ENCODE assay signal across 8 cellular contexts in genomic region chr6:52284131-52284459, GRCh38. TPM values are rescaled to one million over a fixed set of nuclear protein-coding genes. Genes with fewer than 3 reads are reported as not detected.
A peak's percentile ranks its signal among the peaks of the same experiment; 100 is the strongest.
DNase-seq lines count a peak whose midpoint lies in the region; ATAC-seq and TF ChIP-seq lines count a peak whose summit lies in the region.

No MANE protein-coding gene starts in this region.

- H3K4me1 ChIP-seq in DND-41 (ENCODE audit: insufficient read depth, low read length) (peaks cover 71% of the 10 kb centered on the region), adrenal gland (replicated peaks in 1 of 2) (peaks cover 0 to 8% of the 10 kb centered on the region in 2 donors)

- CTCF ChIA-PET in HEK293T (lab: Yijun Ruan, JAX), result interaction anchor here (1.0 kb wide), 1 partner anchor 68 kb away, joined by 3 read pairs; no protein-coding TSS in a partner anchor

- DNase-seq in DND-41 (peak; percentile 61), HEK293T (ENCODE audit: extremely low spot score) (peak; percentile 38), NCI-H2196 treated with DMSO at 0.1 percent for 48 hours (lab: John Stamatoyannopoulos, UW; ENCODE audit: unreplicated experiment) (peak; percentile 11), adrenal gland (peak; percentile 30 to 72 (median 35)), kidney epithelial cell (ENCODE audit: low read depth) (no peak)
- peak; percentile 81 for DNase-seq in stimulated activated CD8-positive, alpha-beta memory T cell treated with anti-CD3 and anti-CD28 coated beads, Interleukin-4, amount 100 ng/mL, for 48 hours

- TF ChIP-seq POLR2A in adrenal gland (IDR thresholded peaks at IDR 0.05), result no peak

- H3K9me3 ChIP-seq in DND-41 (ENCODE audit: insufficient read depth, low read length, severe bottlenecking), result no peaks in the 10 kb centered on the region
- no peaks in the 10 kb centered on the region for H3K9me3 ChIP-seq in adrenal gland (replicated peaks in 1 of 3)

- H3K36me3 ChIP-seq in DND-41 (ENCODE audit: insufficient read depth, low read length), result peaks cover 49% of the 10 kb centered on the region
- peaks cover 0 to 29% of the 10 kb centered on the region in 2 donors for H3K36me3 ChIP-seq in adrenal gland (replicated peaks in 1 of 2)
- no peaks in the 10 kb centered on the region for H3K36me3 ChIP-seq in kidney epithelial cell (ENCODE audit: control insufficient read depth, insufficient read depth, low read length)

- ATAC-seq in DND-41 (ENCODE audit: insufficient read depth, low read depth) (no peak), HG02763 (IDR thresholded peaks at IDR 0.05; ENCODE audit: unreplicated experiment) (no peak), HG03025 (IDR thresholded peaks at IDR 0.05; ENCODE audit: low FRiP score, unreplicated experiment) (no peak)

- POLR2A ChIA-PET in HEK293T (lab: Yijun Ruan, JAX), result interaction anchor here (1.0 to 5.5 kb wide), 17 partner anchors 10 to 116 kb away, joined by 3 to 69 read pairs (median 5); partner anchors contain the start of gene PAQR8

- H3K4me3 ChIP-seq in DND-41 (ENCODE audit: low read depth in 1 of 2, low read length in 2 of 2) (peak overlapping the region; percentile 79 to 92), adrenal gland (peak overlapping the region; percentile 21 to 92 (median 61)), kidney epithelial cell (ENCODE audit: low read depth, low read length) (peak overlapping the region; percentile 63)

- H4K20me1 ChIP-seq in DND-41 (ENCODE audit: insufficient read depth, low read length), result peaks cover 39% of the 10 kb centered on the region

- peaks cover 61% of the 10 kb centered on the region for H3K79me2 ChIP-seq in DND-41 (ENCODE audit: insufficient read depth, low read length)

- peak overlapping the region; percentile 74 for H3K4me2 ChIP-seq in DND-41 (ENCODE audit: insufficient read depth, low read length)

- TF ChIP-seq CTCF in DND-41 (IDR thresholded peaks at IDR 0.05; ENCODE audit: borderline replicate concordance, extremely low read depth, low read length, poor library complexity, severe bottlenecking), result no peak
- no peak for TF ChIP-seq CTCF in adrenal gland (IDR thresholded peaks at IDR 0.05)
- no peak for TF ChIP-seq CTCF in kidney epithelial cell (IDR thresholded peaks at IDR 0.05; ENCODE audit: insufficient read depth, low read length, poor library complexity, severe bottlenecking)

- WGBS in adrenal gland, 4 donors, result 0% methylated on average over 12 to 14 of the region's 14 CpGs

- H2AFZ ChIP-seq in DND-41 (ENCODE audit: low read depth, low read length), result peak overlapping the region; percentile 70

- H3K9ac ChIP-seq in DND-41 (ENCODE audit: low read depth, low read length), result peak overlapping the region; percentile 71

- H3K27me3 ChIP-seq in DND-41 (ENCODE audit: insufficient read depth, low read length, poor library complexity) (no peaks in the 10 kb centered on the region), adrenal gland (no peaks in the 10 kb centered on the region), kidney epithelial cell (ENCODE audit: control insufficient read depth, insufficient read depth, low read length) (no peaks in the 10 kb centered on the region)

- H3K27ac ChIP-seq in DND-41 (ENCODE audit: low read length), result peak overlapping the region; percentile 74
- H3K27ac ChIP-seq in adrenal gland, result peak overlapping the region in 3 of 5 donors; percentile 29 to 79 (median 43)

- intact Hi-C loops in adrenal gland (cut with DNase I), result loop anchor here in 1 of 2 donors (5.0 to 10.0 kb wide), 2 partner anchors 113 to 381 kb away; no protein-coding TSS in a partner anchor

TF ChIP-seq in HEK293T, 16 proteins besides CTCF, POLR2A, EP300 and RAD21:
- TF ChIP-seq NFRKB (IDR thresholded peaks at IDR 0.05) (0 out of 2 replicates have a peak, but pooled peaks have one; percentile 10), HDGF (IDR thresholded peaks at IDR 0.05; ENCODE audit: borderline replicate concordance) (no peak)

RNA-seq across cellular contexts. Expression of gene MCM3, which starts 0.4 kb away (rescaled TPM):
- total RNA-seq in adrenal gland (10 to 100 TPM; 19.4 to 43.2 (median 25.0) TPM), kidney epithelial cell (37.1 and 38.6 TPM in 2 replicates)
- polyA plus RNA-seq in adrenal gland, result 10 to 100 TPM; 10.5 to 31.4 (median 15.9) TPM

RNA-seq across cellular contexts. Expression of gene IL17F, which starts 39.8 kb away (rescaled TPM):
- not detected for total RNA-seq in adrenal gland
- not detected for polyA plus RNA-seq in adrenal gland
- total RNA-seq in kidney epithelial cell, result not detected in 2 replicates
